Comparison of ENCODE assay signal across 10 cellular contexts in the genomic region with DNA sequence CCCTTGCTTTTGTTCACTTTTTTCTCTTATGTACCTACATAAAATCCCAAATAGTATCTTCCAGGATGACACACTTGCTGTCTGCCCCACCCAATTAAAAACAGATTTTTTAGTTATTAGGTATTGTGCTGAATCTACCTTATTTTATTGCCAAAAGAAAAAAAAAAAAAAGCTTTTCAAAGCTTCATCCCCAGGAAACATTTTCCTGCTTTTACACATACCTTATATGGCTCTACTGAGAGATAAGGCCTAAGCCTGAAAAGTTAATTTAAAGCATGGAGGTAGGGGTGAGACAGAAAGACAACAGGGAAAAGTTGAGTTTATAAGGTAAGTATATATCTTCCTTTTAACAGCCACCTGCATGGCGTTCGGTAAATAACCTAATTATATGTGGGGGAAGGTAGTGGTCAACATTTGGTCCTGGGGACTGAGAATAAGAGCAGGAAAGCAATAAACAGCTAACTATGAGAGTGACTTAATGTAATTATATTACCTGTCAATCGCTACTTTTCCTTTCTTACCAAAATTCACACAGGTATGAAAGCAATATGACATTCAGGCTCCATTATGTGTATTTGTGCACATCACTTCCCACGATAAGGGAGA. TPM values are rescaled to one million over a fixed set of nuclear protein-coding genes. Genes with fewer than 3 reads are reported as not detected.
A peak's percentile ranks its signal among the peaks of the same experiment; 100 is the strongest.
DNase-seq lines count a peak whose midpoint lies in the region; ATAC-seq, FAIRE-seq and TF ChIP-seq lines count a peak whose summit lies in the region.
"Had no signal": no experiment of that assay in that cellular context is flagged by ENCODE, and none has a peak within 500 bp of the region (broad histone marks: within the 10 kb centered on the region; RNA-seq: fewer than 3 reads in every experiment).

No MANE protein-coding gene starts in this region.

- no peaks in the 10 kb centered on the region for H3K27me3 ChIP-seq in SK-N-SH (ENCODE audit: insufficient read depth)
- no peaks in the 10 kb centered on the region for H3K27me3 ChIP-seq in small intestine (ENCODE audit: control insufficient read depth in 2 of 2, insufficient read depth in 2 of 2, low read length in 2 of 2)
- H3K27me3 ChIP-seq in left lung: no peaks in the 10 kb centered on the region

- H3K9ac ChIP-seq in SK-N-SH: peak overlapping the region; percentile 91; the same call in 1 of the 2 replicates

- H3K27ac ChIP-seq in SK-N-SH (ENCODE audit: low read depth in 2 of 2, low read length in 1 of 2) (peak overlapping the region; percentile 59 to 79), small intestine (ENCODE audit: low read depth in 1 of 2, low read length in 1 of 2) (peak overlapping the region in 1 of 2 donors; percentile 30), left lung (peak overlapping the region in 1 of 2 donors; percentile 18)

- H3F3A ChIP-seq in SK-N-SH (replicated peaks; ENCODE audit: insufficient read depth): peaks cover 12% of the 10 kb centered on the region

- H3K4me1 ChIP-seq in SK-N-SH (ENCODE audit: control insufficient read depth in 1 of 2, insufficient read depth in 2 of 2, low read depth in 1 of 2, low read length in 1 of 2) (peaks cover 13 to 39% of the 10 kb centered on the region in 2 experiments; a peak in 3 of 4 replicates), small intestine (ENCODE audit: control insufficient read depth in 2 of 2, insufficient read depth in 1 of 2, low read depth in 1 of 2, low read length in 1 of 2) (peaks cover 8 to 17% of the 10 kb centered on the region in 2 donors), left lung (peaks cover 37 to 61% of the 10 kb centered on the region in 2 donors)

- no peak for TF ChIP-seq EP300 in SK-N-SH (IDR thresholded peaks at IDR 0.05; ENCODE audit: borderline replicate concordance in 1 of 2, low read depth in 1 of 2, low read length in 1 of 2)

- H4K20me1 ChIP-seq in SK-N-SH (ENCODE audit: insufficient read depth): no peaks in the 10 kb centered on the region; the same call in 1 of the 2 replicates

- TF ChIP-seq CTCF in SK-N-SH (IDR thresholded peaks at IDR 0.05) (no peak), fibroblast of the aortic adventitia (IDR thresholded peaks at IDR 0.05; ENCODE audit: insufficient read depth, low read length) (no peak), left lung (IDR thresholded peaks at IDR 0.05) (no peak)

- intact Hi-C loops in left lung (cut with DNase I): no loop called here

- DNase-seq in SK-N-SH: no peak
- DNase-seq in SW480 (ENCODE audit: low spot score): peak; percentile 0
- no peak for DNase-seq in fibroblast of the aortic adventitia (ENCODE audit: low read depth)
- DNase-seq in small intestine: peak; percentile 3
- no peak for DNase-seq in urothelium cell line (ENCODE audit: low spot score)
- no peak for DNase-seq in left lung
- DNase-seq: activated CD4-positive, alpha-beta T cell treated with anti-CD3 and anti-CD28 coated beads for 1 hour; NCI-H1436 had no signal

- 34% methylated on average over 4 of the region's 4 CpGs for WGBS in SK-N-SH (ENCODE audit: low lambda C conversion rate)
- 46 to 53% (median 47%) methylated on average over 4 of the region's 4 CpGs for WGBS in small intestine, 3 donors

- no peak overlapping the region for H2AFZ ChIP-seq in SK-N-SH (ENCODE audit: low read depth)

- peaks cover 65% of the 10 kb centered on the region for H3K79me2 ChIP-seq in SK-N-SH (ENCODE audit: insufficient read depth)

- no peak for ATAC-seq in SK-N-SH treated with all-trans-retinoic acid at 6 μM for 48 hours
- no peak for ATAC-seq in HG02840 (IDR thresholded peaks at IDR 0.05; ENCODE audit: low FRiP score, unreplicated experiment)
- no peak for ATAC-seq in left lung

- peak overlapping the region; percentile 91 for H3K4me2 ChIP-seq in SK-N-SH

- CTCF ChIA-PET in SK-N-SH (lab: Yijun Ruan, JAX): interaction anchor here (0.6 kb wide), 1 partner anchor 1167 kb away, joined by 3 read pairs; no protein-coding TSS in a partner anchor

- H3K4me3 ChIP-seq in SK-N-SH (ENCODE audit: low read depth in 2 of 2, low read length in 1 of 2) (peak overlapping the region; percentile 66 to 73), fibroblast of the aortic adventitia (ENCODE audit: low read depth, low read length) (peak overlapping the region; percentile 40), small intestine (ENCODE audit: low read depth in 1 of 2, low read length in 2 of 2) (peak overlapping the region in 1 of 2 donors; percentile 30), left lung (no peak overlapping the region)

- FAIRE-seq in small intestine (lab: Jason Lieb, UNC) (no peak), urothelium cell line (lab: Jason Lieb, UNC) (no peak)

- no peaks in the 10 kb centered on the region for H3K9me2 ChIP-seq in SK-N-SH

- H3K9me3 ChIP-seq in SK-N-SH: no peaks in the 10 kb centered on the region
- no peaks in the 10 kb centered on the region for H3K9me3 ChIP-seq in small intestine (ENCODE audit: control insufficient read depth, low read depth)
- H3K9me3 ChIP-seq in left lung: no peaks in the 10 kb centered on the region

- POLR2A ChIA-PET in SK-N-SH (lab: Yijun Ruan, JAX): interaction anchor here (1.0 to 1.6 kb wide), 3 partner anchors 41 to 43 kb away, joined by 3 to 23 read pairs (median 7); a partner anchor contains a TSS

- peaks cover 0 to 21% of the 10 kb centered on the region in 2 experiments for H3K36me3 ChIP-seq in SK-N-SH (replicated peaks in 1 of 2; ENCODE audit: control insufficient read depth in 1 of 2, insufficient read depth in 2 of 2, low read length in 1 of 2)
- no peaks in the 10 kb centered on the region for H3K36me3 ChIP-seq in small intestine (ENCODE audit: control insufficient read depth in 2 of 2, insufficient read depth in 2 of 2, low read length in 2 of 2)
- peaks cover 0 to 7% of the 10 kb centered on the region in 2 donors for H3K36me3 ChIP-seq in left lung

- TF ChIP-seq RAD21 in SK-N-SH (IDR thresholded peaks at IDR 0.05; ENCODE audit: low read length): no peak

TF ChIP-seq in SK-N-SH, 30 proteins besides CTCF, POLR2A, EP300 and RAD21 (continues in another document):
- TF ChIP-seq, protein P1, sequence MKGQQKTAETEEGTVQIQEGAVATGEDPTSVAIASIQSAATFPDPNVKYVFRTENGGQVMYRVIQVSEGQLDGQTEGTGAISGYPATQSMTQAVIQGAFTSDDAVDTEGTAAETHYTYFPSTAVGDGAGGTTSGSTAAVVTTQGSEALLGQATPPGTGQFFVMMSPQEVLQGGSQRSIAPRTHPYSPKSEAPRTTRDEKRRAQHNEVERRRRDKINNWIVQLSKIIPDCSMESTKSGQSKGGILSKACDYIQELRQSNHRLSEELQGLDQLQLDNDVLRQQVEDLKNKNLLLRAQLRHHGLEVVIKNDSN (IDR thresholded peaks at IDR 0.05; ENCODE audit: borderline replicate concordance, low read depth): no peak
- TF ChIP-seq MEF2A (IDR thresholded peaks at IDR 0.05; ENCODE audit: borderline replicate concordance, low read depth) (no peak), EZH2phosphoT487 (IDR thresholded peaks at IDR 0.05; ENCODE audit: borderline replicate concordance, low read depth) (no peak), POLR2AphosphoS5 (IDR thresholded peaks at IDR 0.05; ENCODE audit: low read depth, low read length) (no peak), RFX5 (IDR thresholded peaks at IDR 0.05; ENCODE audit: low read length) (no peak), ELF1 (IDR thresholded peaks at IDR 0.05) (no peak), SMC3 (IDR thresholded peaks at IDR 0.05; ENCODE audit: low read depth, low read length) (no peak), GATA2 (CRISPR knock-in tag; IDR thresholded peaks at IDR 0.05) (no peak), FOXJ3 (CRISPR knock-in tag; IDR thresholded peaks at IDR 0.05) (no peak), NFIC (IDR thresholded peaks at IDR 0.05; ENCODE audit: borderline replicate concordance) (no peak), NRF1 (IDR thresholded peaks at IDR 0.05; ENCODE audit: low read depth, low read length) (no peak), SIN3A (IDR thresholded peaks at IDR 0.05; ENCODE audit: borderline replicate concordance, low read depth, low read length) (no peak), CHD2 (IDR thresholded peaks at IDR 0.05; ENCODE audit: low read length, partially characterized antibody) (no peak)

TF ChIP-seq in SK-N-SH treated with all-trans-retinoic acid at 6 μM for 48 hours, 23 proteins besides CTCF, POLR2A, EP300 and RAD21 (continues in another document):
- TF ChIP-seq ZFP30 (CRISPR knock-in tag; IDR thresholded peaks at IDR 0.05) (no peak), TOX (CRISPR knock-in tag; IDR thresholded peaks at IDR 0.05; ENCODE audit: borderline replicate concordance) (no peak)
- TF ChIP-seq, protein P2, sequence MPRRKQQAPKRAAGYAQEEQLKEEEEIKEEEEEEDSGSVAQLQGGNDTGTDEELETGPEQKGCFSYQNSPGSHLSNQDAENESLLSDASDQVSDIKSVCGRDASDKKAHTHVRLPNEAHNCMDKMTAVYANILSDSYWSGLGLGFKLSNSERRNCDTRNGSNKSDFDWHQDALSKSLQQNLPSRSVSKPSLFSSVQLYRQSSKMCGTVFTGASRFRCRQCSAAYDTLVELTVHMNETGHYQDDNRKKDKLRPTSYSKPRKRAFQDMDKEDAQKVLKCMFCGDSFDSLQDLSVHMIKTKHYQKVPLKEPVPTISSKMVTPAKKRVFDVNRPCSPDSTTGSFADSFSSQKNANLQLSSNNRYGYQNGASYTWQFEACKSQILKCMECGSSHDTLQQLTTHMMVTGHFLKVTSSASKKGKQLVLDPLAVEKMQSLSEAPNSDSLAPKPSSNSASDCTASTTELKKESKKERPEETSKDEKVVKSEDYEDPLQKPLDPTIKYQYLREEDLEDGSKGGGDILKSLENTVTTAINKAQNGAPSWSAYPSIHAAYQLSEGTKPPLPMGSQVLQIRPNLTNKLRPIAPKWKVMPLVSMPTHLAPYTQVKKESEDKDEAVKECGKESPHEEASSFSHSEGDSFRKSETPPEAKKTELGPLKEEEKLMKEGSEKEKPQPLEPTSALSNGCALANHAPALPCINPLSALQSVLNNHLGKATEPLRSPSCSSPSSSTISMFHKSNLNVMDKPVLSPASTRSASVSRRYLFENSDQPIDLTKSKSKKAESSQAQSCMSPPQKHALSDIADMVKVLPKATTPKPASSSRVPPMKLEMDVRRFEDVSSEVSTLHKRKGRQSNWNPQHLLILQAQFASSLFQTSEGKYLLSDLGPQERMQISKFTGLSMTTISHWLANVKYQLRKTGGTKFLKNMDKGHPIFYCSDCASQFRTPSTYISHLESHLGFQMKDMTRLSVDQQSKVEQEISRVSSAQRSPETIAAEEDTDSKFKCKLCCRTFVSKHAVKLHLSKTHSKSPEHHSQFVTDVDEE (CRISPR knock-in tag; IDR thresholded peaks at IDR 0.05): no peak

RNA-seq across cellular contexts. Expression of a gene that starts 54.6 kb away (rescaled TPM):
- 19.9 and 24.6 TPM in 2 replicates for polyA plus RNA-seq in SK-N-SH (2012; rRNA removed)
- polyA plus RNA-seq in SK-N-SH (2012; cell fraction: cytosol; rRNA removed): 15.0 and 19.3 TPM in 2 replicates
- 25.0 and 36.1 TPM in 2 replicates for polyA plus RNA-seq in SK-N-SH (2012; cell fraction: nucleus; rRNA removed)
- total RNA-seq in fibroblast of the aortic adventitia (ENCODE audit: low replicate concordance): 7.0 and 9.4 TPM in 2 replicates
- polyA plus RNA-seq in small intestine: 10 to 100 TPM; 24.7 to 49.4 (median 31.3) TPM
- total RNA-seq in left lung: 10 to 100 TPM; 11.4 to 13.1 TPM

Comparison
In these comparisons a context has a peak if more than half of its experiments do, and no peak if none do; other contexts are left out.
1. DNase-seq: peak in SW480 (single experiment) and small intestine (single experiment); none in SK-N-SH (single experiment), fibroblast of the aortic adventitia (single experiment), urothelium cell line (single experiment) and left lung (0 of 2).
2. H3K4me3 ChIP-seq: peak in SK-N-SH (2 of 2) and fibroblast of the aortic adventitia (single experiment); none in left lung (0 of 2).